9 cellular contexts compared by ENCODE assay signal in the genomic region with DNA sequence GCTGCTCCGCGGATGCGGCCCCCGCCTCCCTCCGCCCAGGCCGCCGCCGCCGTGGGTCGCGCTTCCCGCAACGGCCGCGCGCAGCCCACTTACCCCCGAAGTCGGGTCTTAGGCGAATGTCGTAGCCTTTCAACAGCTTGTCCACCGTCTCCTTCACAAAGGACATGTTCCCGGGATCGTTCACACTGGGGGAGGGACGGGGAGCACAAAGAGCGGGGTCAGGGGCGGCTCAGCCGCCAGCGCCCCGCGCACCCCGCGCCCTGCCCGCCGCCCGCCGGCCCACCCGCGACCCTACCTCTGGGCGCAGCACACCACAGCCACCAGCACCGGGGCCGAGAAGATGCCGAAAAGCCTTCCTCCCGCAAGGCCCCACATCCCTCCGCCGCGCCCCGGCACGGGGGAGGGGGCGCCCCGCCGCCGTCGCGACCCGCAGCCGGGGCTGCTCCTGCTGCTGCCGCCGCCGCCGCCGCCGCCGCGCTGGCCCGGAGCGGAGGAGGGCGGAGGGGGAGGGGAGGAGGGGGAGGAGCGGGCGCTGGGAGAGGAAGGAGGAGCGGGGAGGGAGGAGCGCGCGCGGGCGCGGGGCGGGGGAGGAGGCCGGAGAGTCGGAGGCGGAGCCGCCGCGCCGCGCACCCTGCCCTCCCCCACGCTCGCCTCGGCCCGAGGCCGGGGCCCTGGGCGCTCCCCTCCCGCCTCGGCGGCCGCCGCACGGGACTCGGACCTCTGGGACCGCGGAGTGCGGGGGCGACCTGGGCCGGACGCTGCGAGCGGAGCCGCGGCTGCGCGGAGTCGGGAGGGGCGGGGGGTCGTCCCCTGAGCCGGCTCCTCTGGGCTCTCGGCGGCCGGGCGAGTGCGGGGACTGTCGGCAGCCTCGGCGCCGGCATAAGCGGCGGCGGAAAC. TPM values are rescaled to one million over a fixed set of nuclear protein-coding genes. Genes with fewer than 3 reads are reported as not detected.
DNase-seq lines count a peak whose midpoint lies in the region; ATAC-seq and TF ChIP-seq lines count a peak whose summit lies in the region.
"Had no signal": no experiment of that assay in that cellular context is flagged by ENCODE, and none has a peak within 500 bp of the region (broad histone marks: within the 10 kb centered on the region; RNA-seq: fewer than 3 reads in every experiment).

A gene (minus strand): TSS at position 479 of the 897 bp plus-strand sequence.

- ATAC-seq in WTC11: peak; percentile 65

- H3K27ac ChIP-seq in iPS DF 6.9 (ENCODE audit: low read length) (no peak within 1 kb of the TSS), smooth muscle cell (ENCODE audit: low read depth) (no peak within 1 kb of the TSS), brain microvascular endothelial cell (no peak within 1 kb of the TSS)

- no peaks in the 10 kb centered on the region for H3K9me3 Mint-ChIP-seq in WTC11

- WGBS in iPS DF 6.9 (ENCODE audit: insufficient coverage, insufficient read length): no CpG with 5 or more reads among the region's 126 CpGs
- under 1% methylated on average over 13 of the region's 126 CpGs for WGBS in smooth muscle cell (ENCODE audit: low lambda C conversion rate)

- peak within 1 kb of the TSS; percentile 95 for H3K4me2 ChIP-seq in smooth muscle cell

- peak within 1 kb of the TSS; percentile 75 for H2AFZ ChIP-seq in smooth muscle cell (ENCODE audit: low read depth)

- peaks cover 8% of the 10 kb centered on the region; the same call in 1 of the 2 replicates for H3K36me3 Mint-ChIP-seq in WTC11

- TF ChIP-seq CTCF in WTC11 (IDR thresholded peaks at IDR 0.05): no peak
- TF ChIP-seq CTCF in smooth muscle cell (IDR thresholded peaks at IDR 0.05; ENCODE audit: borderline replicate concordance, insufficient read depth, poor library complexity, severe bottlenecking): no peak
- TF ChIP-seq CTCF in brain microvascular endothelial cell (IDR thresholded peaks at IDR 0.05; ENCODE audit: low read depth, low read length, missing control alignments): no peak

- no peaks in the 10 kb centered on the region for H3K27me3 ChIP-seq in iPS DF 6.9 (ENCODE audit: control insufficient read depth, insufficient read depth, low read length)
- peaks cover 33% of the 10 kb centered on the region for H3K27me3 ChIP-seq in smooth muscle cell (ENCODE audit: low read depth)
- peaks cover 21% of the 10 kb centered on the region for H3K27me3 ChIP-seq in brain microvascular endothelial cell (replicated peaks)

- H3K4me3 Mint-ChIP-seq in WTC11: peak within 1 kb of the TSS; percentile 91

- peak; percentile 3 for DNase-seq in NCI-H345 (lab: John Stamatoyannopoulos, UW)
- DNase-seq in NCI-H345 treated with DMSO at 0.1 percent for 48 hours (lab: John Stamatoyannopoulos, UW; ENCODE audit: unreplicated experiment): no peak
- peak; percentile 84 for DNase-seq in WTC11 (ENCODE audit: low spot score)
- DNase-seq in iPS DF 6.9 (ENCODE audit: low read depth, low spot score): no peak
- no peak for DNase-seq in smooth muscle cell (lab: John Stamatoyannopoulos, UW; ENCODE audit: unreplicated experiment)
- DNase-seq in DMS153 treated with DMSO at 0.1 percent for 48 hours (lab: John Stamatoyannopoulos, UW; ENCODE audit: unreplicated experiment): no peak
- no peak for DNase-seq in brain microvascular endothelial cell
- DNase-seq in DMS53 (lab: John Stamatoyannopoulos, UW): no peak

- no peaks in the 10 kb centered on the region for H3K79me2 ChIP-seq in smooth muscle cell (ENCODE audit: low read depth)

- H4K20me1 ChIP-seq in smooth muscle cell (ENCODE audit: low read depth): no peaks in the 10 kb centered on the region

- CTCF ChIA-PET in WTC11 (lab: Charles Lee): interaction anchor here (1.0 to 2.0 kb wide), 5 partner anchors 13 to 119 kb away, joined by 3 to 9 read pairs (median 6); no protein-coding TSS in a partner anchor

- H3K4me1 Mint-ChIP-seq in WTC11: peaks cover 66% of the 10 kb centered on the region

- H3K4me3 ChIP-seq in iPS DF 6.9 (ENCODE audit: low read length) (peak within 1 kb of the TSS; percentile 85), smooth muscle cell (peak within 1 kb of the TSS; percentile 53), brain microvascular endothelial cell (ENCODE audit: low read depth, low read length) (no peak within 1 kb of the TSS)

- no peaks in the 10 kb centered on the region for H3F3A ChIP-seq in smooth muscle cell (ENCODE audit: low read depth)

- H3K27me3 Mint-ChIP-seq in WTC11 (ENCODE audit: low read depth): no peaks in the 10 kb centered on the region

- no peaks in the 10 kb centered on the region for H3K4me1 ChIP-seq in iPS DF 6.9 (ENCODE audit: control insufficient read depth, insufficient read depth, low read length)
- H3K4me1 ChIP-seq in smooth muscle cell (ENCODE audit: low read depth): peaks cover 9% of the 10 kb centered on the region

- in situ Hi-C loops in brain microvascular endothelial cell (cut with HindIII; ENCODE audit: low pct_ligation_motif_present, low sequenced_read_pairs): no loop called here

- H3K9ac ChIP-seq in smooth muscle cell (ENCODE audit: low read depth): no peak within 1 kb of the TSS

- POLR2A ChIA-PET in WTC11 (lab: Charles Lee): no interaction called here

- no peaks in the 10 kb centered on the region for H3K36me3 ChIP-seq in iPS DF 6.9 (ENCODE audit: control insufficient read depth, insufficient read depth, low read length)
- H3K36me3 ChIP-seq in smooth muscle cell (ENCODE audit: low read depth): no peaks in the 10 kb centered on the region
- H3K36me3 ChIP-seq in brain microvascular endothelial cell (replicated peaks): no peaks in the 10 kb centered on the region

- peak within 1 kb of the TSS; percentile 96 for H3K27ac Mint-ChIP-seq in WTC11

- H3K9me3 ChIP-seq in iPS DF 6.9 (ENCODE audit: control insufficient read depth, insufficient read depth, low read length) (no peaks in the 10 kb centered on the region), smooth muscle cell (replicated peaks; ENCODE audit: low read depth) (no peaks in the 10 kb centered on the region)

TF ChIP-seq in WTC11, 78 proteins besides CTCF, POLR2A, EP300 and RAD21 (continues in another document):
- no peak for TF ChIP-seq CBFB (CRISPR knock-in tag; IDR thresholded peaks at IDR 0.05; ENCODE audit: low read depth)
- TF ChIP-seq JAZF1 (CRISPR knock-in tag; IDR thresholded peaks at IDR 0.05): no peak
- TF ChIP-seq FOXP1 (CRISPR knock-in tag; IDR thresholded peaks at IDR 0.05; ENCODE audit: borderline replicate concordance): 0 out of 2 replicates have a peak, but pooled peaks have one; percentile 29
- TF ChIP-seq, protein P1, sequence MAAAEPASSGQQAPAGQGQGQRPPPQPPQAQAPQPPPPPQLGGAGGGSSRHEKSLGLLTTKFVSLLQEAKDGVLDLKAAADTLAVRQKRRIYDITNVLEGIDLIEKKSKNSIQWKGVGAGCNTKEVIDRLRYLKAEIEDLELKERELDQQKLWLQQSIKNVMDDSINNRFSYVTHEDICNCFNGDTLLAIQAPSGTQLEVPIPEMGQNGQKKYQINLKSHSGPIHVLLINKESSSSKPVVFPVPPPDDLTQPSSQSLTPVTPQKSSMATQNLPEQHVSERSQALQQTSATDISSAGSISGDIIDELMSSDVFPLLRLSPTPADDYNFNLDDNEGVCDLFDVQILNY (CRISPR knock-in tag; IDR thresholded peaks at IDR 0.05): peak; percentile 59; the same call in 1 of the 2 replicates
- no peak for TF ChIP-seq FOXJ3 (CRISPR knock-in tag; IDR thresholded peaks at IDR 0.05; ENCODE audit: borderline replicate concordance)
- TF ChIP-seq, protein P2, sequence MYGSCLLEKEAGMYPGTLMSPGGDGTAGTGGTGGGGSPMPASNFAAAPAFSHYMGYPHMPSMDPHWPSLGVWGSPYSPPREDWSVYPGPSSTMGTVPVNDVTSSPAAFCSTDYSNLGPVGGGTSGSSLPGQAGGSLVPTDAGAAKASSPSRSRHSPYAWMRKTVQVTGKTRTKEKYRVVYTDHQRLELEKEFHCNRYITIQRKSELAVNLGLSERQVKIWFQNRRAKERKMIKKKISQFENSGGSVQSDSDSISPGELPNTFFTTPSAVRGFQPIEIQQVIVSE (CRISPR knock-in tag; IDR thresholded peaks at IDR 0.05; ENCODE audit: borderline replicate concordance): no peak
- TF ChIP-seq TEAD4 (CRISPR knock-in tag; IDR thresholded peaks at IDR 0.05): no peak
- TF ChIP-seq, protein P3, sequence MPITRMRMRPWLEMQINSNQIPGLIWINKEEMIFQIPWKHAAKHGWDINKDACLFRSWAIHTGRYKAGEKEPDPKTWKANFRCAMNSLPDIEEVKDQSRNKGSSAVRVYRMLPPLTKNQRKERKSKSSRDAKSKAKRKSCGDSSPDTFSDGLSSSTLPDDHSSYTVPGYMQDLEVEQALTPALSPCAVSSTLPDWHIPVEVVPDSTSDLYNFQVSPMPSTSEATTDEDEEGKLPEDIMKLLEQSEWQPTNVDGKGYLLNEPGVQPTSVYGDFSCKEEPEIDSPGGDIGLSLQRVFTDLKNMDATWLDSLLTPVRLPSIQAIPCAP (CRISPR knock-in tag; IDR thresholded peaks at IDR 0.05): no peak
- TF ChIP-seq, protein P4, sequence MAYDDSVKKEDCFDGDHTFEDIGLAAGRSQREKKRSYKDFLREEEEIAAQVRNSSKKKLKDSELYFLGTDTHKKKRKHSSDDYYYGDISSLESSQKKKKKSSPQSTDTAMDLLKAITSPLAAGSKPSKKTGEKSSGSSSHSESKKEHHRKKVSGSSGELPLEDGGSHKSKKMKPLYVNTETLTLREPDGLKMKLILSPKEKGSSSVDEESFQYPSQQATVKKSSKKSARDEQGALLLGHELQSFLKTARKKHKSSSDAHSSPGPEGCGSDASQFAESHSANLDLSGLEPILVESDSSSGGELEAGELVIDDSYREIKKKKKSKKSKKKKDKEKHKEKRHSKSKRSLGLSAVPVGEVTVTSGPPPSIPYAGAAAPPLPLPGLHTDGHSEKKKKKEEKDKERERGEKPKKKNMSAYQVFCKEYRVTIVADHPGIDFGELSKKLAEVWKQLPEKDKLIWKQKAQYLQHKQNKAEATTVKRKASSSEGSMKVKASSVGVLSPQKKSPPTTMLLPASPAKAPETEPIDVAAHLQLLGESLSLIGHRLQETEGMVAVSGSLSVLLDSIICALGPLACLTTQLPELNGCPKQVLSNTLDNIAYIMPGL (CRISPR knock-in tag; IDR thresholded peaks at IDR 0.05): peak; percentile 57; the same call in 1 of the 2 replicates
- TF ChIP-seq, protein P5, sequence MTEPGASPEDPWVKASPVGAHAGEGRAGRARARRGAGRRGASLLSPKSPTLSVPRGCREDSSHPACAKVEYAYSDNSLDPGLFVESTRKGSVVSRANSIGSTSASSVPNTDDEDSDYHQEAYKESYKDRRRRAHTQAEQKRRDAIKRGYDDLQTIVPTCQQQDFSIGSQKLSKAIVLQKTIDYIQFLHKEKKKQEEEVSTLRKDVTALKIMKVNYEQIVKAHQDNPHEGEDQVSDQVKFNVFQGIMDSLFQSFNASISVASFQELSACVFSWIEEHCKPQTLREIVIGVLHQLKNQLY (CRISPR knock-in tag; IDR thresholded peaks at IDR 0.05): no peak

RNA-seq across cellular contexts. Expression of the gene that starts here (rescaled TPM):
- total RNA-seq in WTC11 (2021) (168 to 203 TPM (median 172 TPM) in 3 replicates), smooth muscle cell (1.7 and 4.9 TPM in 2 replicates)
- 0.57 and 1.7 TPM in 2 replicates for polyA plus RNA-seq in smooth muscle cell
- total RNA-seq: M059J had no signal

Comparison
In these comparisons a context has a peak if more than half of its experiments do, and no peak if none do; other contexts are left out.
1. RNA of the gene that starts here (total RNA-seq): 168 to 203 TPM in WTC11; 1.7 to 4.9 TPM in smooth muscle cell; every median in the first group is over 10 times any median in the second.
2. DNase-seq: peak in NCI-H345 (single experiment) and WTC11 (single experiment); none in NCI-H345 treated with DMSO at 0.1 percent for 48 hours (single experiment), iPS DF 6.9 (single experiment), smooth muscle cell (single experiment), DMS153 treated with DMSO at 0.1 percent for 48 hours (single experiment), brain microvascular endothelial cell (single experiment) and DMS53 (single experiment).